ENCODE assay signal across 9 cellular contexts in genomic region chr18:61551586-61551985, GRCh38.
DNase-seq lines count a peak whose midpoint lies in the region; ATAC-seq and TF ChIP-seq lines count a peak whose summit lies in the region.
"Had no signal": no experiment of that assay in that cellular context is flagged by ENCODE, and none has a peak within 500 bp of the region (broad histone marks: within the 10 kb centered on the region; RNA-seq: fewer than 3 reads in every experiment).

No MANE protein-coding gene starts in this region.

- ATAC-seq in GM18517 (IDR thresholded peaks at IDR 0.05; ENCODE audit: unreplicated experiment) = peak; percentile 64
- ATAC-seq in HG03039 (IDR thresholded peaks at IDR 0.05; ENCODE audit: unreplicated experiment) = peak; percentile 67
- no peak for ATAC-seq in activated naive CD8-positive, alpha-beta T cell treated with anti-CD3 and anti-CD28 coated beads, Interleukin-2, amount 50 U/mL, for 24 hours
- peak; percentile 56 to 65 for ATAC-seq in gastrocnemius medialis
- no peak for ATAC-seq in GM21737 (IDR thresholded peaks at IDR 0.05; ENCODE audit: unreplicated experiment)

- H3K4me1 Mint-ChIP-seq in CD14-positive monocyte = peaks cover 8% of the 10 kb centered on the region
- H3K4me1 Mint-ChIP-seq in activated naive CD8-positive, alpha-beta T cell treated with anti-CD3 and anti-CD28 coated beads, Interleukin-2, amount 50 U/mL, for 24 hours = peaks cover 13% of the 10 kb centered on the region

- H3K27me3 Mint-ChIP-seq in CD14-positive monocyte (ENCODE audit: low read depth in 3 of 3) = peaks cover 3 to 14% (median 6%) of the 10 kb centered on the region in 3 donors
- peaks cover 3% of the 10 kb centered on the region for H3K27me3 Mint-ChIP-seq in activated naive CD8-positive, alpha-beta T cell treated with anti-CD3 and anti-CD28 coated beads, Interleukin-2, amount 50 U/mL, for 24 hours

- no peak overlapping the region for H3K4me3 Mint-ChIP-seq in CD14-positive monocyte
- H3K4me3 Mint-ChIP-seq in activated naive CD8-positive, alpha-beta T cell treated with anti-CD3 and anti-CD28 coated beads, Interleukin-2, amount 50 U/mL, for 24 hours = no peak overlapping the region
- H3K4me3 Mint-ChIP-seq: T-cell had no signal

- no peak overlapping the region for H3K27ac Mint-ChIP-seq in CD14-positive monocyte
- no peak overlapping the region for H3K27ac Mint-ChIP-seq in activated naive CD8-positive, alpha-beta T cell treated with anti-CD3 and anti-CD28 coated beads, Interleukin-2, amount 50 U/mL, for 24 hours
- H3K27ac Mint-ChIP-seq: T-cell had no signal

- H3K27me3 ChIP-seq in left ventricle myocardium inferior (ENCODE audit: low read depth) (no peaks in the 10 kb centered on the region), gastrocnemius medialis (no peaks in the 10 kb centered on the region)

- H3K36me3 Mint-ChIP-seq in CD14-positive monocyte = no peaks in the 10 kb centered on the region
- no peaks in the 10 kb centered on the region for H3K36me3 Mint-ChIP-seq in activated naive CD8-positive, alpha-beta T cell treated with anti-CD3 and anti-CD28 coated beads, Interleukin-2, amount 50 U/mL, for 24 hours (ENCODE audit: low read depth)
- H3K36me3 Mint-ChIP-seq: T-cell had no signal

- no peak for TF ChIP-seq POLR2A in gastrocnemius medialis (IDR thresholded peaks at IDR 0.05)

- TF ChIP-seq CTCF in CD14-positive monocyte (IDR thresholded peaks at IDR 0.05) (peak; percentile 89), left ventricle myocardium inferior (IDR thresholded peaks at IDR 0.05; ENCODE audit: borderline replicate concordance) (peak; percentile 94), gastrocnemius medialis (IDR thresholded peaks at IDR 0.05 in 4 of 5, conservative IDR thresholded peaks at IDR 0.05 in 1 of 5) (peak in 4 of 5 experiments; percentile 27 to 81 (median 50))

- H3K36me3 ChIP-seq in left ventricle myocardium inferior = no peaks in the 10 kb centered on the region
- H3K36me3 ChIP-seq in gastrocnemius medialis = no peaks in the 10 kb centered on the region

- DNase-seq in CD14-positive monocyte (ENCODE audit: low spot score) = no peak
- DNase-seq in NCI-H2196 (lab: John Stamatoyannopoulos, UW; ENCODE audit: unreplicated experiment) = peak; percentile 53
- DNase-seq in activated naive CD8-positive, alpha-beta T cell treated with anti-CD3 and anti-CD28 coated beads, Interleukin-2, amount 50 U/mL, for 24 hours = peak; percentile 3
- DNase-seq in left ventricle myocardium inferior = no peak
- DNase-seq in gastrocnemius medialis = peak in 1 of 2 donors; percentile 22

- H3K9me3 ChIP-seq in left ventricle myocardium inferior (replicated peaks) = no peaks in the 10 kb centered on the region
- H3K9me3 ChIP-seq in gastrocnemius medialis = no peaks in the 10 kb centered on the region

- H3K4me1 ChIP-seq in left ventricle myocardium inferior (peaks cover 3% of the 10 kb centered on the region), gastrocnemius medialis (no peaks in the 10 kb centered on the region)

- no peak overlapping the region for H3K27ac ChIP-seq in left ventricle myocardium inferior (replicated peaks)
- no peak overlapping the region for H3K27ac ChIP-seq in gastrocnemius medialis

- intact Hi-C loops in CD14-positive monocyte (cut with micrococcal nuclease) (loop anchor here (2.0 to 5.0 kb wide), 2 partner anchors 579 to 581 kb away; no protein-coding TSS in a partner anchor), left ventricle myocardium inferior (cut with micrococcal nuclease) (no loop called here), gastrocnemius medialis (cut with DNase I; ENCODE audit: low total_unique reads) (loop anchor here (1.0 kb wide), 1 partner anchor 580 kb away; no protein-coding TSS in a partner anchor)

- in situ Hi-C loops in gastrocnemius medialis (cut with MboI; ENCODE audit: low sequenced_read_pairs in 4 of 4) = no loop called here

- H3K9me3 Mint-ChIP-seq in CD14-positive monocyte = peaks cover 0 to 4% (median 2%) of the 10 kb centered on the region in 7 donors
- H3K9me3 Mint-ChIP-seq in activated naive CD8-positive, alpha-beta T cell treated with anti-CD3 and anti-CD28 coated beads, Interleukin-2, amount 50 U/mL, for 24 hours = no peaks in the 10 kb centered on the region
- H3K9me3 Mint-ChIP-seq: T-cell had no signal

- H3K4me3 ChIP-seq in left ventricle myocardium inferior (no peak overlapping the region), gastrocnemius medialis (no peak overlapping the region)

Comparison
In these comparisons a context has a peak if more than half of its experiments do, and no peak if none do; other contexts are left out.
1. DNase-seq: peak in NCI-H2196 (single experiment) and activated naive CD8-positive, alpha-beta T cell treated with anti-CD3 and anti-CD28 coated beads, Interleukin-2, amount 50 U/mL, for 24 hours (single experiment); none in CD14-positive monocyte (single experiment) and left ventricle myocardium inferior (single experiment).
2. ATAC-seq: peak in GM18517 (single experiment), HG03039 (single experiment) and gastrocnemius medialis (2 of 2); none in activated naive CD8-positive, alpha-beta T cell treated with anti-CD3 and anti-CD28 coated beads, Interleukin-2, amount 50 U/mL, for 24 hours (single experiment) and GM21737 (single experiment).
3. Peak in every context shown above with its lines, with median percentiles within 50 percentile points of each other: CTCF ChIP-seq.